ENCODE assay signal across 10 cellular contexts in the genomic region with DNA sequence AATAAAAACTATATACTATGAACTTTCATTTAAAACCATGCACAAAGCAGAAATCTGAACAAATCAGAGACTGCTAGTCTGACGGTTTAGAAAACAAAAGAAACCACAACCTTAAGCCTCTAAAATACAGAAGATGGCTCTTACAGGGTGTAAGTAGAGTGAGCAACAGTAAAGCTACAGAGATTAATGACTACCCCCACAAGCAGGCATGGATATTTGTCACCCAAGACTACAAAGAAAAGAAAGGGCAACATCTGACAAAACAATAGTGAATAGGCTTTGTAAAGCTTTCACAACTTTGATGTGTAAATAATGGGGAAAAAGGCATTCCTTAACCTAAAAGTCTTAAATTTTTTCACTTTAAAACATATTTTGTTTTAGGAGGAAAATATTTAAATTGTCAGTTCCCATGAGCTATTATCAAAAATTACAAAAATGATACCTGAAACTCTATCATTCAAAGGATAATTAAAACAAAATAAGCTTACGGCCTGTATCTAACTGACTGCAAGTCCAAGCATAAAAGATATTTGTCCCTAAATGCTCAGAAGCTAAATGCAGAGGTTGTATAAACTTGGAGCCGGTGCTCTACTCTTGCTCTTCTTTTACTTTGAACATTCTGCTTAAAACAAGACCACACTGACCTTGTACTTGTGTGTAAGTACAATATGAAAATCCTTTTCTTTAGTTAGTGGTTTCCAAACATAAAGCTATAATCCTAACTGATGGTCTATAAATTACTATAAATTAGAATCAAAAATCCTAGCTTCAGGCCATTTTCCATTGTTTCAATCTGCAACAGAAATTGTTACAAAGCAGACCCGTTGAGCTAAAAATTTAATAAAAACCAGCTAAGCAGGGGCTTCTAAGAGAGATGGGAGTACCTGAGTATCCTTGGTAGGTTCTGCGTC.
A peak's percentile ranks its signal among the peaks of the same experiment; 100 is the strongest.
DNase-seq lines count a peak whose midpoint lies in the region; ATAC-seq and TF ChIP-seq lines count a peak whose summit lies in the region.
"Had no signal": no experiment of that assay in that cellular context is flagged by ENCODE, and none has a peak within 500 bp of the region (broad histone marks: within the 10 kb centered on the region; RNA-seq: fewer than 3 reads in every experiment).

No MANE protein-coding gene starts in this region.

- no peaks in the 10 kb centered on the region for H3K36me3 ChIP-seq in left ventricle myocardium inferior
- H3K36me3 ChIP-seq in vagina = no peaks in the 10 kb centered on the region

- DNase-seq in left ventricle myocardium inferior (no peak), left ventricle myocardium superior (no peak), cerebellar cortex (ENCODE audit: low spot score) (peak; percentile 58), midbrain (lab: John Stamatoyannopoulos, UW) (peak; percentile 49), vagina (ENCODE audit: extremely low spot score in 2 of 2) (no peak), EL (no peak), COLO668 (lab: John Stamatoyannopoulos, UW; ENCODE audit: unreplicated experiment) (no peak)
- DNase-seq: natural killer cell had no signal

- H3K27me3 ChIP-seq in left ventricle myocardium inferior (ENCODE audit: low read depth) = no peaks in the 10 kb centered on the region
- no peaks in the 10 kb centered on the region for H3K27me3 ChIP-seq in vagina
- H3K27me3 ChIP-seq: BLaER1 had no signal

- H3K9me3 ChIP-seq in left ventricle myocardium inferior (replicated peaks) (no peaks in the 10 kb centered on the region), vagina (no peaks in the 10 kb centered on the region)
- H3K9me3 ChIP-seq: BLaER1 had no signal

- H3K4me1 ChIP-seq in left ventricle myocardium inferior (peaks cover 32% of the 10 kb centered on the region), vagina (peaks cover 4% of the 10 kb centered on the region)

- TF ChIP-seq POLR2A in vagina (IDR thresholded peaks at IDR 0.05) = no peak

- H3K4me3 ChIP-seq in left ventricle myocardium inferior (peak overlapping the region; percentile 40), vagina (peak overlapping the region; percentile 35 to 44)
- H3K4me3 ChIP-seq: BLaER1 had no signal

- intact Hi-C loops in left ventricle myocardium inferior (cut with micrococcal nuclease) (no loop called here), left ventricle myocardium superior (cut with micrococcal nuclease) (no loop called here), vagina (cut with DNase I) (no loop called here)

- ATAC-seq in left ventricle myocardium superior = no peak
- ATAC-seq in HG03045 (IDR thresholded peaks at IDR 0.05; ENCODE audit: unreplicated experiment) = no peak
- ATAC-seq: natural killer cell had no signal

- TF ChIP-seq CTCF in left ventricle myocardium inferior (IDR thresholded peaks at IDR 0.05; ENCODE audit: borderline replicate concordance) (no peak), vagina (IDR thresholded peaks at IDR 0.05) (no peak)

- H3K27ac ChIP-seq in left ventricle myocardium inferior (replicated peaks) (peak overlapping the region; percentile 31), vagina (peak overlapping the region; percentile 70)
- H3K27ac ChIP-seq: BLaER1 had no signal

Comparison
In these comparisons a context has a peak if more than half of its experiments do, and no peak if none do; other contexts are left out.
1. DNase-seq: peak in cerebellar cortex (single experiment) and midbrain (single experiment); none in left ventricle myocardium inferior (single experiment), left ventricle myocardium superior (single experiment), vagina (0 of 2), EL (single experiment) and COLO668 (single experiment).